In the genomic region with DNA sequence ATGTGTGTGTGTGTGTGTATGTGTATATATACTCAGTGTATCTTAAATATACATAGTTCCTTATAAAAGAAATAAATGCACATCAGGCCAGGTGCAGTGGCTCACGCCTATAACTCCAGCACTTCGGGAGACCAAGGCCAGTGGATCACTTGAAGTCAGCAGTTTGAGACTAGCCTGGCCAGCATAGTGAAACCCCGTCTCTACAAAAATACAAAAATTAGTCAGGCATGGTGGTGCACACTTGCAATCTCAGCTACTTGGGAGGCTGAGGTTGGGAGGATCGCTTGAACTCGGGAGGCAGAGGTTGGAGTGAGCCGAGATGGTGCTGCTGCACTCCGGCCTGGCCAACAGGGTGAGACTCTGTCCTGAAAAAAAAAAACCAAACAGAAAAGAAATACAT, we compare ENCODE assay signal across 1 cellular context.
TF ChIP-seq lines count a peak whose summit lies in the region.

No MANE protein-coding gene starts in this region.

TF ChIP-seq in H1, 55 proteins besides CTCF, POLR2A, EP300 and RAD21:
- no peak for TF ChIP-seq RXRA (IDR thresholded peaks at IDR 0.05; ENCODE audit: insufficient read depth, low read depth, low read length)
- TF ChIP-seq NANOG (IDR thresholded peaks at IDR 0.05; ENCODE audit: insufficient read depth, low read depth, low read length, poor library complexity, severe bottlenecking), result no peak
- TF ChIP-seq RBBP5 (IDR thresholded peaks at IDR 0.05; ENCODE audit: borderline replicate concordance, low read depth, low read length), result no peak
- TF ChIP-seq JUND (IDR thresholded peaks at IDR 0.05; ENCODE audit: low read length), result no peak
- TF ChIP-seq, protein P1, sequence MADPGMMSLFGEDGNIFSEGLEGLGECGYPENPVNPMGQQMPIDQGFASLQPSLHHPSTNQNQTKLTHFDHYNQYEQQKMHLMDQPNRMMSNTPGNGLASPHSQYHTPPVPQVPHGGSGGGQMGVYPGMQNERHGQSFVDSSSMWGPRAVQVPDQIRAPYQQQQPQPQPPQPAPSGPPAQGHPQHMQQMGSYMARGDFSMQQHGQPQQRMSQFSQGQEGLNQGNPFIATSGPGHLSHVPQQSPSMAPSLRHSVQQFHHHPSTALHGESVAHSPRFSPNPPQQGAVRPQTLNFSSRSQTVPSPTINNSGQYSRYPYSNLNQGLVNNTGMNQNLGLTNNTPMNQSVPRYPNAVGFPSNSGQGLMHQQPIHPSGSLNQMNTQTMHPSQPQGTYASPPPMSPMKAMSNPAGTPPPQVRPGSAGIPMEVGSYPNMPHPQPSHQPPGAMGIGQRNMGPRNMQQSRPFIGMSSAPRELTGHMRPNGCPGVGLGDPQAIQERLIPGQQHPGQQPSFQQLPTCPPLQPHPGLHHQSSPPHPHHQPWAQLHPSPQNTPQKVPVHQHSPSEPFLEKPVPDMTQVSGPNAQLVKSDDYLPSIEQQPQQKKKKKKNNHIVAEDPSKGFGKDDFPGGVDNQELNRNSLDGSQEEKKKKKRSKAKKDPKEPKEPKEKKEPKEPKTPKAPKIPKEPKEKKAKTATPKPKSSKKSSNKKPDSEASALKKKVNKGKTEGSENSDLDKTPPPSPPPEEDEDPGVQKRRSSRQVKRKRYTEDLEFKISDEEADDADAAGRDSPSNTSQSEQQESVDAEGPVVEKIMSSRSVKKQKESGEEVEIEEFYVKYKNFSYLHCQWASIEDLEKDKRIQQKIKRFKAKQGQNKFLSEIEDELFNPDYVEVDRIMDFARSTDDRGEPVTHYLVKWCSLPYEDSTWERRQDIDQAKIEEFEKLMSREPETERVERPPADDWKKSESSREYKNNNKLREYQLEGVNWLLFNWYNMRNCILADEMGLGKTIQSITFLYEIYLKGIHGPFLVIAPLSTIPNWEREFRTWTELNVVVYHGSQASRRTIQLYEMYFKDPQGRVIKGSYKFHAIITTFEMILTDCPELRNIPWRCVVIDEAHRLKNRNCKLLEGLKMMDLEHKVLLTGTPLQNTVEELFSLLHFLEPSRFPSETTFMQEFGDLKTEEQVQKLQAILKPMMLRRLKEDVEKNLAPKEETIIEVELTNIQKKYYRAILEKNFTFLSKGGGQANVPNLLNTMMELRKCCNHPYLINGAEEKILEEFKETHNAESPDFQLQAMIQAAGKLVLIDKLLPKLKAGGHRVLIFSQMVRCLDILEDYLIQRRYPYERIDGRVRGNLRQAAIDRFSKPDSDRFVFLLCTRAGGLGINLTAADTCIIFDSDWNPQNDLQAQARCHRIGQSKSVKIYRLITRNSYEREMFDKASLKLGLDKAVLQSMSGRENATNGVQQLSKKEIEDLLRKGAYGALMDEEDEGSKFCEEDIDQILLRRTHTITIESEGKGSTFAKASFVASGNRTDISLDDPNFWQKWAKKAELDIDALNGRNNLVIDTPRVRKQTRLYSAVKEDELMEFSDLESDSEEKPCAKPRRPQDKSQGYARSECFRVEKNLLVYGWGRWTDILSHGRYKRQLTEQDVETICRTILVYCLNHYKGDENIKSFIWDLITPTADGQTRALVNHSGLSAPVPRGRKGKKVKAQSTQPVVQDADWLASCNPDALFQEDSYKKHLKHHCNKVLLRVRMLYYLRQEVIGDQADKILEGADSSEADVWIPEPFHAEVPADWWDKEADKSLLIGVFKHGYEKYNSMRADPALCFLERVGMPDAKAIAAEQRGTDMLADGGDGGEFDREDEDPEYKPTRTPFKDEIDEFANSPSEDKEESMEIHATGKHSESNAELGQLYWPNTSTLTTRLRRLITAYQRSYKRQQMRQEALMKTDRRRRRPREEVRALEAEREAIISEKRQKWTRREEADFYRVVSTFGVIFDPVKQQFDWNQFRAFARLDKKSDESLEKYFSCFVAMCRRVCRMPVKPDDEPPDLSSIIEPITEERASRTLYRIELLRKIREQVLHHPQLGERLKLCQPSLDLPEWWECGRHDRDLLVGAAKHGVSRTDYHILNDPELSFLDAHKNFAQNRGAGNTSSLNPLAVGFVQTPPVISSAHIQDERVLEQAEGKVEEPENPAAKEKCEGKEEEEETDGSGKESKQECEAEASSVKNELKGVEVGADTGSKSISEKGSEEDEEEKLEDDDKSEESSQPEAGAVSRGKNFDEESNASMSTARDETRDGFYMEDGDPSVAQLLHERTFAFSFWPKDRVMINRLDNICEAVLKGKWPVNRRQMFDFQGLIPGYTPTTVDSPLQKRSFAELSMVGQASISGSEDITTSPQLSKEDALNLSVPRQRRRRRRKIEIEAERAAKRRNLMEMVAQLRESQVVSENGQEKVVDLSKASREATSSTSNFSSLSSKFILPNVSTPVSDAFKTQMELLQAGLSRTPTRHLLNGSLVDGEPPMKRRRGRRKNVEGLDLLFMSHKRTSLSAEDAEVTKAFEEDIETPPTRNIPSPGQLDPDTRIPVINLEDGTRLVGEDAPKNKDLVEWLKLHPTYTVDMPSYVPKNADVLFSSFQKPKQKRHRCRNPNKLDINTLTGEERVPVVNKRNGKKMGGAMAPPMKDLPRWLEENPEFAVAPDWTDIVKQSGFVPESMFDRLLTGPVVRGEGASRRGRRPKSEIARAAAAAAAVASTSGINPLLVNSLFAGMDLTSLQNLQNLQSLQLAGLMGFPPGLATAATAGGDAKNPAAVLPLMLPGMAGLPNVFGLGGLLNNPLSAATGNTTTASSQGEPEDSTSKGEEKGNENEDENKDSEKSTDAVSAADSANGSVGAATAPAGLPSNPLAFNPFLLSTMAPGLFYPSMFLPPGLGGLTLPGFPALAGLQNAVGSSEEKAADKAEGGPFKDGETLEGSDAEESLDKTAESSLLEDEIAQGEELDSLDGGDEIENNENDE (IDR thresholded peaks at IDR 0.05; ENCODE audit: insufficient replicate concordance, low read length), result no peak
- no peak for TF ChIP-seq NRF1 (IDR thresholded peaks at IDR 0.05; ENCODE audit: low read depth, low read length)
- no peak for TF ChIP-seq CREB1 (IDR thresholded peaks at IDR 0.05)
- TF ChIP-seq POLR2AphosphoS5 (IDR thresholded peaks at IDR 0.05; ENCODE audit: low read depth, low read length), result no peak
- TF ChIP-seq KDM1A (IDR thresholded peaks at IDR 0.05; ENCODE audit: borderline replicate concordance, low read length), result no peak
TF ChIP-seq in H1: peak in this region for 0.
